ENCODE assay signal across 9 cellular contexts in genomic region chr21:38956791-38957571, GRCh38.
A peak's percentile ranks its signal among the peaks of the same experiment; 100 is the strongest.
DNase-seq lines count a peak whose midpoint lies in the region; ATAC-seq and TF ChIP-seq lines count a peak whose summit lies in the region.
"Had no signal": no experiment of that assay in that cellular context is flagged by ENCODE, and none has a peak within 500 bp of the region (broad histone marks: within the 10 kb centered on the region; RNA-seq: fewer than 3 reads in every experiment).

No MANE protein-coding gene starts in this region.

- DNase-seq in NCI-H1105 (lab: John Stamatoyannopoulos, UW) (peak; percentile 96), heart left ventricle (peak in 1 of 5 donors; percentile 29), smooth muscle cell (lab: John Stamatoyannopoulos, UW; ENCODE audit: unreplicated experiment) (no peak), cortex of kidney (lab: John Stamatoyannopoulos, UW) (no peak), osteocyte (ENCODE audit: extremely low spot score, unreplicated experiment) (no peak)

- intact Hi-C loops in heart left ventricle (cut with DNase I), result loop anchor here in 1 of 10 donors (5.0 kb wide), 1 partner anchor 130 kb away; no protein-coding TSS in a partner anchor

- H2AFZ ChIP-seq in OCI-LY3 (ENCODE audit: low read depth, low read length) (no peak overlapping the region), smooth muscle cell (ENCODE audit: low read depth) (no peak overlapping the region)

- no peaks in the 10 kb centered on the region for H3K27me3 ChIP-seq in OCI-LY3 (ENCODE audit: low read depth, low read length)
- H3K27me3 ChIP-seq in heart left ventricle, result no peaks in the 10 kb centered on the region
- no peaks in the 10 kb centered on the region for H3K27me3 ChIP-seq in smooth muscle cell (ENCODE audit: low read depth)

- H3K36me3 Mint-ChIP-seq in osteocyte (ENCODE audit: unreplicated experiment), result peaks cover 2% of the 10 kb centered on the region

- peaks cover 4% of the 10 kb centered on the region for H3K27me3 Mint-ChIP-seq in osteocyte (ENCODE audit: unreplicated experiment)

- H3K4me1 Mint-ChIP-seq in osteocyte (ENCODE audit: unreplicated experiment), result peaks cover 31% of the 10 kb centered on the region
- H3K4me1 Mint-ChIP-seq: central memory CD8-positive, alpha-beta T cell had no signal

- no peak overlapping the region for H3K27ac ChIP-seq in OCI-LY3 (ENCODE audit: low read length)
- H3K27ac ChIP-seq in heart left ventricle, result no peak overlapping the region
- peak overlapping the region; percentile 92 for H3K27ac ChIP-seq in smooth muscle cell (ENCODE audit: low read depth)

- H3K9me3 ChIP-seq in OCI-LY3 (ENCODE audit: insufficient read depth, low read length), result no peaks in the 10 kb centered on the region
- H3K9me3 ChIP-seq in heart left ventricle, result peaks cover 0 to 3% (median 0%) of the 10 kb centered on the region in 12 donors
- no peaks in the 10 kb centered on the region for H3K9me3 ChIP-seq in smooth muscle cell (replicated peaks; ENCODE audit: low read depth)

- H3K4me1 ChIP-seq in OCI-LY3 (ENCODE audit: low read length) (peaks cover 30% of the 10 kb centered on the region), heart left ventricle (peaks cover 0 to 46% (median 25%) of the 10 kb centered on the region in 12 donors), smooth muscle cell (ENCODE audit: low read depth) (peaks cover 12% of the 10 kb centered on the region)

- peaks cover 5% of the 10 kb centered on the region for H3K9me3 Mint-ChIP-seq in osteocyte (ENCODE audit: unreplicated experiment)

- H4K20me1 ChIP-seq in OCI-LY3 (ENCODE audit: insufficient read depth, low read length) (no peaks in the 10 kb centered on the region), smooth muscle cell (ENCODE audit: low read depth) (no peaks in the 10 kb centered on the region)

- H3K4me2 ChIP-seq in OCI-LY3 (ENCODE audit: low read length), result peak overlapping the region; percentile 38
- H3K4me2 ChIP-seq in smooth muscle cell, result peak overlapping the region; percentile 68

- H3K79me2 ChIP-seq in OCI-LY3 (ENCODE audit: low read length) (no peaks in the 10 kb centered on the region), smooth muscle cell (ENCODE audit: low read depth) (no peaks in the 10 kb centered on the region)

- no peak for TF ChIP-seq CTCF in OCI-LY3 (IDR thresholded peaks at IDR 0.05; ENCODE audit: low read depth, low read length)
- no peak for TF ChIP-seq CTCF in heart left ventricle (IDR thresholded peaks at IDR 0.05)
- TF ChIP-seq CTCF in smooth muscle cell (IDR thresholded peaks at IDR 0.05; ENCODE audit: borderline replicate concordance, insufficient read depth, poor library complexity, severe bottlenecking), result no peak
- no peak for TF ChIP-seq CTCF in osteocyte (IDR thresholded peaks at IDR 0.05)

- no peak overlapping the region for H3K27ac Mint-ChIP-seq in osteocyte (ENCODE audit: unreplicated experiment)

- peaks cover 21% of the 10 kb centered on the region for H3F3A ChIP-seq in smooth muscle cell (ENCODE audit: low read depth)

- TF ChIP-seq POLR2A in heart left ventricle (IDR thresholded peaks at IDR 0.05), result no peak

- H3K4me3 ChIP-seq in OCI-LY3 (ENCODE audit: low read length), result no peak overlapping the region
- no peak overlapping the region for H3K4me3 ChIP-seq in heart left ventricle
- H3K4me3 ChIP-seq in smooth muscle cell, result no peak overlapping the region

- H3K4me3 Mint-ChIP-seq in osteocyte (ENCODE audit: unreplicated experiment), result no peak overlapping the region
- H3K4me3 Mint-ChIP-seq: central memory CD8-positive, alpha-beta T cell had no signal

- H3K9ac ChIP-seq in OCI-LY3 (ENCODE audit: low read length) (no peak overlapping the region), smooth muscle cell (ENCODE audit: low read depth) (no peak overlapping the region)

- H3K36me3 ChIP-seq in OCI-LY3 (replicated peaks; ENCODE audit: low read depth, low read length) (no peaks in the 10 kb centered on the region), heart left ventricle (no peaks in the 10 kb centered on the region), smooth muscle cell (ENCODE audit: low read depth) (no peaks in the 10 kb centered on the region)

- 43 to 71% (median 58%) methylated on average over 12 of the region's 12 CpGs for WGBS in heart left ventricle, 4 donors
- 18% methylated on average over 12 of the region's 12 CpGs for WGBS in smooth muscle cell (ENCODE audit: low lambda C conversion rate)

- ATAC-seq in heart left ventricle, result peak; percentile 20 to 38 (median 28)
- ATAC-seq in HG02852 (IDR thresholded peaks at IDR 0.05; ENCODE audit: unreplicated experiment), result no peak
- ATAC-seq: HCT116 had no signal
